1 cellular context compared by ENCODE assay signal in the genomic region with DNA sequence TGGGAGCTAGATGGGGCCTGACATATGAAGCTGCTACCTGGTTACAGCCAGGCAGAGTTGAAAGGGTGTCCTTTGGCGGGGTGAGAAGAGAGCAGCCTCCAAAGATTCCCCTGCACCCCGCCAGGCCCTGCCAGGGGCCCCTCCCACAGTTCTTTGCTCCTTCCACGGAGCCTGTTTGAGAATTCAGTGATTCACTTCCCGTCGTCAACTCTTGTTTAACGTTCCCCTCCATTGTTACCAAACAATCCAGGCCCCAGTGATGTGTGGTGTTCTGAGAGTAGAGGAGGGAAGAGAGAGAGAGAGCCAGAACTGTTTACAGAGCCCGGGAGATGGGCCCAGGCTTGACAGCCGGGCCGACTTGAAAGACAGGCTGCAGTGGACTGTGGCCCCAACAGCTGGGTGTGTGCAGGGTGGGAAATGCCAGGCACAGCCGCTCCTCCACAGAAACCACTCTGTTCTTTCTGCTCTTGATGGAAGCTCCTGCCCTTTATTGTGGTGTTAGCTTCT.
TF ChIP-seq lines count a peak whose summit lies in the region.

No MANE protein-coding gene starts in this region.

TF ChIP-seq in HepG2, 621 proteins besides CTCF, POLR2A, EP300 and RAD21 (continued from another document and continues in another):
- TF ChIP-seq, protein P1, sequence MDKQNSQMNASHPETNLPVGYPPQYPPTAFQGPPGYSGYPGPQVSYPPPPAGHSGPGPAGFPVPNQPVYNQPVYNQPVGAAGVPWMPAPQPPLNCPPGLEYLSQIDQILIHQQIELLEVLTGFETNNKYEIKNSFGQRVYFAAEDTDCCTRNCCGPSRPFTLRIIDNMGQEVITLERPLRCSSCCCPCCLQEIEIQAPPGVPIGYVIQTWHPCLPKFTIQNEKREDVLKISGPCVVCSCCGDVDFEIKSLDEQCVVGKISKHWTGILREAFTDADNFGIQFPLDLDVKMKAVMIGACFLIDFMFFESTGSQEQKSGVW (CRISPR knock-in tag; IDR thresholded peaks at IDR 0.05; ENCODE audit: borderline replicate concordance) = no peak
- TF ChIP-seq, protein P2, sequence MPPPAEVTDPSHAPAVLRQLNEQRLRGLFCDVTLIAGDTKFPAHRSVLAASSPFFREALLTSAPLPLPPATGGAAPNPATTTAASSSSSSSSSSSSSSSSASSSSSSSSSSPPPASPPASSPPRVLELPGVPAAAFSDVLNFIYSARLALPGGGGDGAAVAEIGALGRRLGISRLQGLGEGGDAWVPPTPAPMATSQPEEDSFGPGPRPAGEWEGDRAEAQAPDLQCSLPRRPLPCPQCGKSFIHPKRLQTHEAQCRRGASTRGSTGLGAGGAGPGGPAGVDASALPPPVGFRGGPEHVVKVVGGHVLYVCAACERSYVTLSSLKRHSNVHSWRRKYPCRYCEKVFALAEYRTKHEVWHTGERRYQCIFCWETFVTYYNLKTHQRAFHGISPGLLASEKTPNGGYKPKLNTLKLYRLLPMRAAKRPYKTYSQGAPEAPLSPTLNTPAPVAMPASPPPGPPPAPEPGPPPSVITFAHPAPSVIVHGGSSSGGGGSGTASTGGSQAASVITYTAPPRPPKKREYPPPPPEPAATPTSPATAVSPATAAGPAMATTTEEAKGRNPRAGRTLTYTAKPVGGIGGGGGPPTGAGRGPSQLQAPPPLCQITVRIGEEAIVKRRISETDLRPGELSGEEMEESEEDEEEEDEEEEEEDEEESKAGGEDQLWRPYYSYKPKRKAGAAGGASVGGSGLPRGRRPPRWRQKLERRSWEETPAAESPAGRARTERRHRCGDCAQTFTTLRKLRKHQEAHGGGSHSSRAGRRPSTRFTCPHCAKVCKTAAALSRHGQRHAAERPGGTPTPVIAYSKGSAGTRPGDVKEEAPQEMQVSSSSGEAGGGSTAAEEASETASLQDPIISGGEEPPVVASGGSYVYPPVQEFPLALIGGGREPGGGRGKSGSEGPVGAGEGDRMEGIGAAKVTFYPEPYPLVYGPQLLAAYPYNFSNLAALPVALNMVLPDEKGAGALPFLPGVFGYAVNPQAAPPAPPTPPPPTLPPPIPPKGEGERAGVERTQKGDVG (CRISPR knock-in tag; IDR thresholded peaks at IDR 0.05; ENCODE audit: borderline replicate concordance) = no peak
- peak; percentile 78; the same call in 1 of the 2 replicates for TF ChIP-seq ZFP37 (CRISPR knock-in tag; IDR thresholded peaks at IDR 0.05; ENCODE audit: borderline replicate concordance)
- TF ChIP-seq SAP130 (CRISPR knock-in tag; IDR thresholded peaks at IDR 0.05; ENCODE audit: low read depth) = peak; percentile 97
- no peak for TF ChIP-seq SYNCRIP (IDR thresholded peaks at IDR 0.05; ENCODE audit: insufficient read depth, low read depth, low read length)
- no peak; the same call in 1 of the 2 replicates for TF ChIP-seq KMT2A (CRISPR knock-in tag; IDR thresholded peaks at IDR 0.05)
- peak; percentile 69 for TF ChIP-seq ZFX (CRISPR knock-in tag; IDR thresholded peaks at IDR 0.05; ENCODE audit: low read depth)
- TF ChIP-seq SALL2 (CRISPR knock-in tag; IDR thresholded peaks at IDR 0.05) = peak; percentile 73; the same call in 1 of the 2 replicates
- peak; percentile 58; the same call in 1 of the 2 replicates for TF ChIP-seq ELF1 (CRISPR knock-in tag; IDR thresholded peaks at IDR 0.05)
- TF ChIP-seq SAFB2 (CRISPR knock-in tag; IDR thresholded peaks at IDR 0.05; ENCODE audit: borderline replicate concordance, low read depth) = no peak
- TF ChIP-seq, protein P3, sequence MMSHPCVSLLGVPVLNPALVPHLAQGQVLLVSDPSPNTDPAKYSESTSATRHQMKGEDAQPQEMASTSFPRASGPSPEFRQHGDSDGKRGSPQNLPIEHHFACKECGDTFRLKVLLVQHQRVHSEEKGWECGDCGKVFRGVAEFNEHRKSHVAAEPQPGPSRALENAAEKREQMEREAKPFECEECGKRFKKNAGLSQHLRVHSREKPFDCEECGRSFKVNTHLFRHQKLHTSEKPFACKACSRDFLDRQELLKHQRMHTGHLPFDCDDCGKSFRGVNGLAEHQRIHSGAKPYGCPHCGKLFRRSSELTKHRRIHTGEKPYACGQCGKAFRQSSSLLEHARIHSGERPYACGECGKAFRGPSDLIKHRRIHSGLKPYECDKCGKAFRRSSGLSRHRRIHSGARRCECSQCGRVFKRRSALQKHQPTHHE (CRISPR knock-in tag; IDR thresholded peaks at IDR 0.05; ENCODE audit: borderline replicate concordance) = peak; percentile 50; the same call in 1 of the 2 replicates
- TF ChIP-seq TEAD3 (CRISPR knock-in tag; optimal IDR thresholded peaks at IDR 0.05; ENCODE audit: borderline replicate concordance) = peak; percentile 83
- TF ChIP-seq SMAD3 (CRISPR knock-in tag; IDR thresholded peaks at IDR 0.05) = peak; percentile 70; the same call in 1 of the 2 replicates
- TF ChIP-seq ZSCAN9 (CRISPR knock-in tag; IDR thresholded peaks at IDR 0.05; ENCODE audit: borderline replicate concordance) = peak; percentile 82; the same call in 1 of the 2 replicates
- TF ChIP-seq ESRRA (CRISPR knock-in tag; IDR thresholded peaks at IDR 0.05; ENCODE audit: low read depth) = no peak
- TF ChIP-seq ZNF350 (CRISPR knock-in tag; IDR thresholded peaks at IDR 0.05; ENCODE audit: borderline replicate concordance, low read depth) = peak; percentile 87; the same call in 1 of the 2 replicates
- TF ChIP-seq HIVEP1 (CRISPR knock-in tag; IDR thresholded peaks at IDR 0.05) = peak; percentile 71; the same call in 1 of the 2 replicates
- peak; percentile 74; the same call in 1 of the 2 replicates for TF ChIP-seq HOXD1 (CRISPR knock-in tag; IDR thresholded peaks at IDR 0.05)
- TF ChIP-seq, protein P4, sequence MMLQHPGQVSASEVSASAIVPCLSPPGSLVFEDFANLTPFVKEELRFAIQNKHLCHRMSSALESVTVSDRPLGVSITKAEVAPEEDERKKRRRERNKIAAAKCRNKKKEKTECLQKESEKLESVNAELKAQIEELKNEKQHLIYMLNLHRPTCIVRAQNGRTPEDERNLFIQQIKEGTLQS (CRISPR knock-in tag; IDR thresholded peaks at IDR 0.05) = peak; percentile 33; the same call in 1 of the 2 replicates
- TF ChIP-seq CREB1 (IDR thresholded peaks at IDR 0.05) = no peak
- TF ChIP-seq CREB1 (CRISPR knock-in tag; IDR thresholded peaks at IDR 0.05) = peak; percentile 60
- TF ChIP-seq, protein P5, sequence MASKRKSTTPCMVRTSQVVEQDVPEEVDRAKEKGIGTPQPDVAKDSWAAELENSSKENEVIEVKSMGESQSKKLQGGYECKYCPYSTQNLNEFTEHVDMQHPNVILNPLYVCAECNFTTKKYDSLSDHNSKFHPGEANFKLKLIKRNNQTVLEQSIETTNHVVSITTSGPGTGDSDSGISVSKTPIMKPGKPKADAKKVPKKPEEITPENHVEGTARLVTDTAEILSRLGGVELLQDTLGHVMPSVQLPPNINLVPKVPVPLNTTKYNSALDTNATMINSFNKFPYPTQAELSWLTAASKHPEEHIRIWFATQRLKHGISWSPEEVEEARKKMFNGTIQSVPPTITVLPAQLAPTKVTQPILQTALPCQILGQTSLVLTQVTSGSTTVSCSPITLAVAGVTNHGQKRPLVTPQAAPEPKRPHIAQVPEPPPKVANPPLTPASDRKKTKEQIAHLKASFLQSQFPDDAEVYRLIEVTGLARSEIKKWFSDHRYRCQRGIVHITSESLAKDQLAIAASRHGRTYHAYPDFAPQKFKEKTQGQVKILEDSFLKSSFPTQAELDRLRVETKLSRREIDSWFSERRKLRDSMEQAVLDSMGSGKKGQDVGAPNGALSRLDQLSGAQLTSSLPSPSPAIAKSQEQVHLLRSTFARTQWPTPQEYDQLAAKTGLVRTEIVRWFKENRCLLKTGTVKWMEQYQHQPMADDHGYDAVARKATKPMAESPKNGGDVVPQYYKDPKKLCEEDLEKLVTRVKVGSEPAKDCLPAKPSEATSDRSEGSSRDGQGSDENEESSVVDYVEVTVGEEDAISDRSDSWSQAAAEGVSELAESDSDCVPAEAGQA (IDR thresholded peaks at IDR 0.05; ENCODE audit: low read depth) = peak; percentile 71; the same call in 1 of the 2 replicates
- TF ChIP-seq, protein P5 (CRISPR knock-in tag; IDR thresholded peaks at IDR 0.05; ENCODE audit: borderline replicate concordance) = 0 out of 2 replicates have a peak, but pooled peaks have one; percentile 27
- TF ChIP-seq EED (CRISPR knock-in tag; IDR thresholded peaks at IDR 0.05) = no peak
- TF ChIP-seq, protein P6, sequence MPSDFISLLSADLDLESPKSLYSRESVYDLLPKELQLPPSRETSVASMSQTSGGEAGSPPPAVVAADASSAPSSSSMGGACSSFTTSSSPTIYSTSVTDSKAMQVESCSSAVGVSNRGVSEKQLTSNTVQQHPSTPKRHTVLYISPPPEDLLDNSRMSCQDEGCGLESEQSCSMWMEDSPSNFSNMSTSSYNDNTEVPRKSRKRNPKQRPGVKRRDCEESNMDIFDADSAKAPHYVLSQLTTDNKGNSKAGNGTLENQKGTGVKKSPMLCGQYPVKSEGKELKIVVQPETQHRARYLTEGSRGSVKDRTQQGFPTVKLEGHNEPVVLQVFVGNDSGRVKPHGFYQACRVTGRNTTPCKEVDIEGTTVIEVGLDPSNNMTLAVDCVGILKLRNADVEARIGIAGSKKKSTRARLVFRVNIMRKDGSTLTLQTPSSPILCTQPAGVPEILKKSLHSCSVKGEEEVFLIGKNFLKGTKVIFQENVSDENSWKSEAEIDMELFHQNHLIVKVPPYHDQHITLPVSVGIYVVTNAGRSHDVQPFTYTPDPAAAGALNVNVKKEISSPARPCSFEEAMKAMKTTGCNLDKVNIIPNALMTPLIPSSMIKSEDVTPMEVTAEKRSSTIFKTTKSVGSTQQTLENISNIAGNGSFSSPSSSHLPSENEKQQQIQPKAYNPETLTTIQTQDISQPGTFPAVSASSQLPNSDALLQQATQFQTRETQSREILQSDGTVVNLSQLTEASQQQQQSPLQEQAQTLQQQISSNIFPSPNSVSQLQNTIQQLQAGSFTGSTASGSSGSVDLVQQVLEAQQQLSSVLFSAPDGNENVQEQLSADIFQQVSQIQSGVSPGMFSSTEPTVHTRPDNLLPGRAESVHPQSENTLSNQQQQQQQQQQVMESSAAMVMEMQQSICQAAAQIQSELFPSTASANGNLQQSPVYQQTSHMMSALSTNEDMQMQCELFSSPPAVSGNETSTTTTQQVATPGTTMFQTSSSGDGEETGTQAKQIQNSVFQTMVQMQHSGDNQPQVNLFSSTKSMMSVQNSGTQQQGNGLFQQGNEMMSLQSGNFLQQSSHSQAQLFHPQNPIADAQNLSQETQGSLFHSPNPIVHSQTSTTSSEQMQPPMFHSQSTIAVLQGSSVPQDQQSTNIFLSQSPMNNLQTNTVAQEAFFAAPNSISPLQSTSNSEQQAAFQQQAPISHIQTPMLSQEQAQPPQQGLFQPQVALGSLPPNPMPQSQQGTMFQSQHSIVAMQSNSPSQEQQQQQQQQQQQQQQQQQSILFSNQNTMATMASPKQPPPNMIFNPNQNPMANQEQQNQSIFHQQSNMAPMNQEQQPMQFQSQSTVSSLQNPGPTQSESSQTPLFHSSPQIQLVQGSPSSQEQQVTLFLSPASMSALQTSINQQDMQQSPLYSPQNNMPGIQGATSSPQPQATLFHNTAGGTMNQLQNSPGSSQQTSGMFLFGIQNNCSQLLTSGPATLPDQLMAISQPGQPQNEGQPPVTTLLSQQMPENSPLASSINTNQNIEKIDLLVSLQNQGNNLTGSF (CRISPR knock-in tag; IDR thresholded peaks at IDR 0.05) = no peak
- peak; percentile 64; the same call in 1 of the 2 replicates for TF ChIP-seq ERF (CRISPR knock-in tag; IDR thresholded peaks at IDR 0.05)
- TF ChIP-seq, protein P7, sequence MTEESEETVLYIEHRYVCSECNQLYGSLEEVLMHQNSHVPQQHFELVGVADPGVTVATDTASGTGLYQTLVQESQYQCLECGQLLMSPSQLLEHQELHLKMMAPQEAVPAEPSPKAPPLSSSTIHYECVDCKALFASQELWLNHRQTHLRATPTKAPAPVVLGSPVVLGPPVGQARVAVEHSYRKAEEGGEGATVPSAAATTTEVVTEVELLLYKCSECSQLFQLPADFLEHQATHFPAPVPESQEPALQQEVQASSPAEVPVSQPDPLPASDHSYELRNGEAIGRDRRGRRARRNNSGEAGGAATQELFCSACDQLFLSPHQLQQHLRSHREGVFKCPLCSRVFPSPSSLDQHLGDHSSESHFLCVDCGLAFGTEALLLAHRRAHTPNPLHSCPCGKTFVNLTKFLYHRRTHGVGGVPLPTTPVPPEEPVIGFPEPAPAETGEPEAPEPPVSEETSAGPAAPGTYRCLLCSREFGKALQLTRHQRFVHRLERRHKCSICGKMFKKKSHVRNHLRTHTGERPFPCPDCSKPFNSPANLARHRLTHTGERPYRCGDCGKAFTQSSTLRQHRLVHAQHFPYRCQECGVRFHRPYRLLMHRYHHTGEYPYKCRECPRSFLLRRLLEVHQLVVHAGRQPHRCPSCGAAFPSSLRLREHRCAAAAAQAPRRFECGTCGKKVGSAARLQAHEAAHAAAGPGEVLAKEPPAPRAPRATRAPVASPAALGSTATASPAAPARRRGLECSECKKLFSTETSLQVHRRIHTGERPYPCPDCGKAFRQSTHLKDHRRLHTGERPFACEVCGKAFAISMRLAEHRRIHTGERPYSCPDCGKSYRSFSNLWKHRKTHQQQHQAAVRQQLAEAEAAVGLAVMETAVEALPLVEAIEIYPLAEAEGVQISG (CRISPR knock-in tag; IDR thresholded peaks at IDR 0.05) = peak; percentile 61
- TF ChIP-seq BHLHE40 (IDR thresholded peaks at IDR 0.05; ENCODE audit: low read length) = peak; percentile 11; the same call in 1 of the 2 replicates
- peak; percentile 74 for TF ChIP-seq SP5 (CRISPR knock-in tag; IDR thresholded peaks at IDR 0.05; ENCODE audit: borderline replicate concordance, low read depth)
- peak; percentile 58; the same call in 1 of the 2 replicates for TF ChIP-seq ZNF205 (CRISPR knock-in tag; IDR thresholded peaks at IDR 0.05)
- peak; percentile 91 for TF ChIP-seq FOXO1 (CRISPR knock-in tag; IDR thresholded peaks at IDR 0.05)
